Comparison of ENCODE assay signal across 14 cellular contexts in genomic region chr12:10285919-10286318, GRCh38. TPM values are rescaled to one million over a fixed set of nuclear protein-coding genes. Genes with fewer than 3 reads are reported as not detected.
DNase-seq lines count a peak whose midpoint lies in the region; ATAC-seq and TF ChIP-seq lines count a peak whose summit lies in the region.
"Had no signal": no experiment of that assay in that cellular context is flagged by ENCODE, and none has a peak within 500 bp of the region (broad histone marks: within the 10 kb centered on the region; RNA-seq: fewer than 3 reads in every experiment).

No MANE protein-coding gene starts in this region.

- no peaks in the 10 kb centered on the region for H4K20me1 ChIP-seq in SU-DHL-6 (ENCODE audit: low read depth, low read length)

- H3K36me3 Mint-ChIP-seq in activated naive CD4-positive, alpha-beta T cell treated with anti-CD3 and anti-CD28 coated beads for 36 hours (ENCODE audit: low read depth), result no peaks in the 10 kb centered on the region
- H3K36me3 Mint-ChIP-seq in effector memory CD8-positive, alpha-beta T cell (ENCODE audit: insufficient read depth), result peaks cover 8% of the 10 kb centered on the region

- no peaks in the 10 kb centered on the region for H3K4me1 ChIP-seq in tibial artery
- H3K4me1 ChIP-seq: parathyroid adenoma had no signal

- no peak overlapping the region for H3K4me3 ChIP-seq in SU-DHL-6 (ENCODE audit: insufficient read depth, low read length, poor library complexity, severe bottlenecking)
- no peak overlapping the region for H3K4me3 ChIP-seq in tibial artery
- H3K4me3 ChIP-seq: dorsolateral prefrontal cortex, smooth muscle cell, thoracic aorta had no signal

- H3K9ac ChIP-seq in SU-DHL-6 (ENCODE audit: low read length), result no peak overlapping the region
- H3K9ac ChIP-seq: parathyroid adenoma had no signal

- CTCF ChIA-PET in activated naive CD4-positive, alpha-beta T cell treated with anti-CD3 and anti-CD28 coated beads for 36 hours (lab: Charles Lee), result no interaction called here

- H3K27me3 Mint-ChIP-seq in activated naive CD4-positive, alpha-beta T cell treated with anti-CD3 and anti-CD28 coated beads for 36 hours (ENCODE audit: low read depth), result peaks cover 2% of the 10 kb centered on the region
- peaks cover 0 to 1% of the 10 kb centered on the region in 2 donors for H3K27me3 Mint-ChIP-seq in effector memory CD8-positive, alpha-beta T cell

- H3K27ac Mint-ChIP-seq in activated naive CD4-positive, alpha-beta T cell treated with anti-CD3 and anti-CD28 coated beads for 36 hours, result no peak overlapping the region
- peak overlapping the region; percentile 1 to 14 for H3K27ac Mint-ChIP-seq in effector memory CD8-positive, alpha-beta T cell

- no peaks in the 10 kb centered on the region for H3K79me2 ChIP-seq in SU-DHL-6 (ENCODE audit: insufficient read depth, low read length)
- H3K79me2 ChIP-seq: parathyroid adenoma had no signal

- no peaks in the 10 kb centered on the region for H3K36me3 ChIP-seq in SU-DHL-6 (ENCODE audit: low read length)
- no peaks in the 10 kb centered on the region for H3K36me3 ChIP-seq in tibial artery
- H3K36me3 ChIP-seq: thoracic aorta had no signal

- no peaks in the 10 kb centered on the region for H3K9me3 Mint-ChIP-seq in activated naive CD4-positive, alpha-beta T cell treated with anti-CD3 and anti-CD28 coated beads for 36 hours
- no peaks in the 10 kb centered on the region for H3K9me3 Mint-ChIP-seq in effector memory CD8-positive, alpha-beta T cell

- H3K27me3 ChIP-seq in SU-DHL-6 (ENCODE audit: low read length), result no peaks in the 10 kb centered on the region
- no peaks in the 10 kb centered on the region for H3K27me3 ChIP-seq in tibial artery
- H3K27me3 ChIP-seq: dorsolateral prefrontal cortex had no signal

- H3K27ac ChIP-seq in SU-DHL-6 (ENCODE audit: low read depth, low read length), result peak overlapping the region; percentile 53
- no peak overlapping the region for H3K27ac ChIP-seq in tibial artery
- H3K27ac ChIP-seq: dorsolateral prefrontal cortex, parathyroid adenoma, thoracic aorta had no signal

- peak overlapping the region; percentile 20 for H3K4me2 ChIP-seq in SU-DHL-6 (ENCODE audit: low read depth, low read length, poor library complexity, severe bottlenecking)
- H3K4me2 ChIP-seq: smooth muscle cell had no signal

- no peak overlapping the region for H2AFZ ChIP-seq in SU-DHL-6 (ENCODE audit: low read depth, low read length, severe bottlenecking)
- H2AFZ ChIP-seq: parathyroid adenoma had no signal

- H3K9me3 ChIP-seq in SU-DHL-6 (ENCODE audit: insufficient read depth, low read length) (no peaks in the 10 kb centered on the region), tibial artery (no peaks in the 10 kb centered on the region)
- H3K9me3 ChIP-seq: thoracic aorta had no signal

- peak; percentile 27 for DNase-seq in activated naive CD4-positive, alpha-beta T cell treated with anti-CD3 and anti-CD28 coated beads for 36 hours
- DNase-seq in activated naive CD4-positive, alpha-beta T cell treated with anti-CD3 and anti-CD28 coated beads, Interleukin-2, amount 50 U/mL, for 16 hours, result no peak
- peak in 2 of 3 experiments; percentile 18 to 24 for DNase-seq in effector memory CD8-positive, alpha-beta T cell
- DNase-seq in stimulated activated naive CD8-positive, alpha-beta T cell treated with anti-CD3 and anti-CD28 coated beads, Interleukin-15, Interleukin-2, amounts not matched to agents 100 U/mL and 50 U/mL, for 24 hours, result peak; percentile 40
- DNase-seq in cardiac septum (ENCODE audit: low spot score) (no peak), hippocampal formation (lab: John Stamatoyannopoulos, UW) (no peak), tibial artery (no peak)
- DNase-seq: dorsolateral prefrontal cortex, NCI-H1436, PC-3 had no signal

- H3K4me3 Mint-ChIP-seq in activated naive CD4-positive, alpha-beta T cell treated with anti-CD3 and anti-CD28 coated beads for 36 hours, result no peak overlapping the region
- peak overlapping the region; percentile 46 to 49 for H3K4me3 Mint-ChIP-seq in effector memory CD8-positive, alpha-beta T cell

- no peaks in the 10 kb centered on the region for H3F3A ChIP-seq in SU-DHL-6 (ENCODE audit: insufficient read depth)

- peak; percentile 84 for ATAC-seq in effector memory CD8-positive, alpha-beta T cell (replicated peaks)
- peak; percentile 90 for ATAC-seq in stimulated activated naive CD8-positive, alpha-beta T cell treated with anti-CD3 and anti-CD28 coated beads, Interleukin-15, Interleukin-2, amounts not matched to agents 100 U/mL and 50 U/mL, for 24 hours
- ATAC-seq: PC-3 had no signal

- H3K9me2 ChIP-seq in SU-DHL-6 (replicated peaks; ENCODE audit: insufficient read depth, low read length), result no peaks in the 10 kb centered on the region

- peaks cover 5% of the 10 kb centered on the region for H3K4me1 Mint-ChIP-seq in activated naive CD4-positive, alpha-beta T cell treated with anti-CD3 and anti-CD28 coated beads for 36 hours (ENCODE audit: low read depth)
- H3K4me1 Mint-ChIP-seq in effector memory CD8-positive, alpha-beta T cell (ENCODE audit: low read depth in 2 of 2), result peaks cover 28 to 33% of the 10 kb centered on the region in 2 donors

- TF ChIP-seq CTCF in SU-DHL-6 (IDR thresholded peaks at IDR 0.05; ENCODE audit: insufficient read depth, low read length, poor library complexity, severe bottlenecking) (no peak), tibial artery (IDR thresholded peaks at IDR 0.05) (no peak)

- intact Hi-C loops in activated naive CD4-positive, alpha-beta T cell treated with anti-CD3 and anti-CD28 coated beads for 36 hours (cut with micrococcal nuclease), result no loop called here
- intact Hi-C loops in cardiac septum (cut with DNase I) (no loop called here), tibial artery (cut with DNase I; ENCODE audit: low total_unique reads) (no loop called here)

RNA-seq across cellular contexts. Expression of gene KLRD1, which starts 21.8 kb away (rescaled TPM):
- total RNA-seq in activated naive CD4-positive, alpha-beta T cell treated with anti-CD3 and anti-CD28 coated beads for 36 hours, result under 1 TPM in 1 of 2 experiments, not detected in 1; 0.81 TPM
- total RNA-seq in cardiac septum, result 1.1 TPM
- total RNA-seq: PC-3 had no signal

Comparison
In these comparisons a context has a peak if more than half of its experiments do, and no peak if none do; other contexts are left out.
1. DNase-seq: peak in activated naive CD4-positive, alpha-beta T cell treated with anti-CD3 and anti-CD28 coated beads for 36 hours (single experiment), effector memory CD8-positive, alpha-beta T cell (2 of 3) and stimulated activated naive CD8-positive, alpha-beta T cell treated with anti-CD3 and anti-CD28 coated beads, Interleukin-15, Interleukin-2, amounts not matched to agents 100 U/mL and 50 U/mL, for 24 hours (single experiment); none in activated naive CD4-positive, alpha-beta T cell treated with anti-CD3 and anti-CD28 coated beads, Interleukin-2, amount 50 U/mL, for 16 hours (single experiment), cardiac septum (single experiment), hippocampal formation (0 of 2) and tibial artery (0 of 2).